10 cellular contexts compared by ENCODE assay signal in the genomic region with DNA sequence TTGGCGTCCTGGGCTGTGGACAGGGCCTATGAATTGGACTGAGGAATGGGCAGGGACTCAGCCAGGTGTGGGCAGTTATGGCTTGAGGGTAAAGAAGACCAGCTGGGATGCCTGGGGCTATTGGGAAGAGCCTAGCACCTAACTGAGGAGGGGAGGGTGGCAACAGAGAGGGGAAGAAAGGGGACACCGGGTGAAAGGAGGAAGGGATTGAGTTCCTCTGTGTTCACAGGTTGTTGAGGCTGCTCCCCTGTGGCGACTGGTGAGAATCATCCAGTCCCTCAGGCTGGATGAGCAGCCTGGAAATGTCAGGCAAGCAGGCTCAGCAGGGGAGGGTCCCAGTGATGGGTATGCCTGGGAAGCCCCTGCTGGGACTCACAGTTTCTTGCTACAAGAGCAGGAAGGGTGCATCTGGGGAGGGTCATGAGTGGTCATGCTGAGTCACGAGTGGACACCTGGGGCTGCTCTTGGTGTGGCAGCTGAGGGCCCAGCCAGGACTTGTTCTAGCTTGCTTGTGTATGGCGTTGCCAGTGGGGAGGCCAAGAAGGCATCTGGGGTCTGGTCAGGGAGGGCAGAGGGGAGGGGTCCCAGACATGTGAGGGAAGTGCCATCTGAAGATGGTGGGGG. TPM values are rescaled to one million over a fixed set of nuclear protein-coding genes. Genes with fewer than 3 reads are reported as not detected.
DNase-seq lines count a peak whose midpoint lies in the region; ATAC-seq and TF ChIP-seq lines count a peak whose summit lies in the region.
"Had no signal": no experiment of that assay in that cellular context is flagged by ENCODE, and none has a peak within 500 bp of the region (broad histone marks: within the 10 kb centered on the region; RNA-seq: fewer than 3 reads in every experiment).

No MANE protein-coding gene starts in this region.

- H3K36me3 Mint-ChIP-seq in MCF 10A (ENCODE audit: insufficient read depth, unreplicated experiment), result peaks cover 34% of the 10 kb centered on the region

- peak overlapping the region; percentile 54 for H3K27ac Mint-ChIP-seq in MCF 10A (ENCODE audit: low read depth, unreplicated experiment)

- peak overlapping the region in 1 of 3 donors; percentile 99 for H3K4me3 ChIP-seq in breast epithelium
- H3K4me3 ChIP-seq in RWPE2 (ENCODE audit: severe bottlenecking), result peak overlapping the region; percentile 14
- H3K4me3 ChIP-seq in fibroblast of pulmonary artery (replicated peaks; ENCODE audit: low read depth, low read length), result peak overlapping the region; percentile 32
- peak overlapping the region; percentile 75 to 92 for H3K4me3 ChIP-seq in tibial artery
- peak overlapping the region in 1 of 2 donors; percentile 11 for H3K4me3 ChIP-seq in ascending aorta

- TF ChIP-seq CTCF in MCF 10A (IDR thresholded peaks at IDR 0.05; ENCODE audit: unreplicated experiment) (no peak), breast epithelium (IDR thresholded peaks at IDR 0.05) (no peak), RWPE2 (IDR thresholded peaks at IDR 0.05; ENCODE audit: poor library complexity, severe bottlenecking) (no peak), fibroblast of pulmonary artery (IDR thresholded peaks at IDR 0.05; ENCODE audit: low read length, missing control alignments) (no peak), tibial artery (IDR thresholded peaks at IDR 0.05) (no peak), ascending aorta (IDR thresholded peaks at IDR 0.05) (no peak)

- ATAC-seq in RWPE2 (ENCODE audit: low read depth), result no peak
- no peak for ATAC-seq in HG02852 (IDR thresholded peaks at IDR 0.05; ENCODE audit: unreplicated experiment)
- ATAC-seq in HG03280 (IDR thresholded peaks at IDR 0.05; ENCODE audit: unreplicated experiment), result no peak

- no peaks in the 10 kb centered on the region for H3K9me3 Mint-ChIP-seq in MCF 10A (ENCODE audit: unreplicated experiment)

- peaks cover 2 to 6% of the 10 kb centered on the region in 2 donors for H3K4me1 ChIP-seq in breast epithelium
- no peaks in the 10 kb centered on the region for H3K4me1 ChIP-seq in RWPE2 (ENCODE audit: insufficient read depth, poor library complexity, severe bottlenecking)
- H3K4me1 ChIP-seq in tibial artery, result peaks cover 0 to 25% (median 16%) of the 10 kb centered on the region in 4 donors
- peaks cover 0 to 10% of the 10 kb centered on the region in 2 donors for H3K4me1 ChIP-seq in ascending aorta

- H3K27ac ChIP-seq in breast epithelium, result no peak overlapping the region
- H3K27ac ChIP-seq in RWPE2 (ENCODE audit: poor library complexity, severe bottlenecking), result peak overlapping the region; percentile 39
- no peak overlapping the region for H3K27ac ChIP-seq in tibial artery
- no peak overlapping the region for H3K27ac ChIP-seq in ascending aorta

- H3K27me3 ChIP-seq in breast epithelium (no peaks in the 10 kb centered on the region), RWPE2 (ENCODE audit: insufficient read depth, poor library complexity, severe bottlenecking) (no peaks in the 10 kb centered on the region), tibial artery (no peaks in the 10 kb centered on the region), ascending aorta (no peaks in the 10 kb centered on the region)

- H3K9me3 ChIP-seq in breast epithelium (no peaks in the 10 kb centered on the region), RWPE2 (ENCODE audit: severe bottlenecking) (no peaks in the 10 kb centered on the region), tibial artery (no peaks in the 10 kb centered on the region), ascending aorta (no peaks in the 10 kb centered on the region)

- BruUV-seq in MCF 10A (replicated peaks; lab: Mats Ljungman, UMichigan), result no TSS peak

- H3K4me3 Mint-ChIP-seq in MCF 10A (ENCODE audit: unreplicated experiment), result peak overlapping the region; percentile 82

- no peaks in the 10 kb centered on the region for H3K36me3 ChIP-seq in breast epithelium
- peaks cover 18% of the 10 kb centered on the region for H3K36me3 ChIP-seq in RWPE2 (ENCODE audit: low read depth)
- H3K36me3 ChIP-seq in tibial artery, result peaks cover 10 to 43% (median 35%) of the 10 kb centered on the region in 3 donors
- peaks cover 20 to 38% of the 10 kb centered on the region in 2 donors for H3K36me3 ChIP-seq in ascending aorta

- no peaks in the 10 kb centered on the region for H3K27me3 Mint-ChIP-seq in MCF 10A (ENCODE audit: insufficient read depth, unreplicated experiment)

- CTCF ChIA-PET in MCF 10A (lab: Yijun Ruan, JAX), result interaction anchor here (0.7 to 1.0 kb wide), 2 partner anchors 8 to 80 kb away, joined by 5 to 6 read pairs; no protein-coding TSS in a partner anchor

- no peak for TF ChIP-seq POLR2A in breast epithelium (IDR thresholded peaks at IDR 0.05)

- POLR2A ChIA-PET in MCF 10A (lab: Yijun Ruan, JAX), result interaction anchor here (0.8 to 1.2 kb wide), 2 partner anchors 8 to 285 kb away, joined by 3 read pairs; a partner anchor contains a TSS

- peaks cover 13% of the 10 kb centered on the region for H3K4me1 Mint-ChIP-seq in MCF 10A (ENCODE audit: insufficient read depth, unreplicated experiment)

- intact Hi-C loops in MCF 10A (cut with micrococcal nuclease), result loop anchor here (5.0 kb wide), 1 partner anchor 141 kb away; a partner anchor contains a TSS
- intact Hi-C loops in breast epithelium (cut with DNase I; ENCODE audit: low total_unique reads), result no loop called here
- intact Hi-C loops in tibial artery (cut with DNase I; ENCODE audit: low total_unique reads), result no loop called here
- intact Hi-C loops in ascending aorta (cut with DNase I), result no loop called here

- no peak for DNase-seq in MCF 10A (ENCODE audit: unreplicated experiment)
- DNase-seq in breast epithelium (ENCODE audit: low spot score in 2 of 2), result no peak
- no peak for DNase-seq in RWPE2 (ENCODE audit: low spot score)
- DNase-seq in fibroblast of pulmonary artery (ENCODE audit: low read depth), result no peak
- no peak for DNase-seq in tibial artery
- no peak for DNase-seq in ascending aorta (ENCODE audit: low spot score in 2 of 2)
- DNase-seq: NCI-H226 had no signal

RNA-seq across cellular contexts. Expression of a gene that starts 1.4 kb away (rescaled TPM):
- total RNA-seq in MCF 10A (2022), result 6.5 and 7.9 TPM in 2 replicates
- 10 to 100 TPM in 2 of 3 donors, 1 to 10 TPM in 1; 9.0 to 30.9 (median 24.3) TPM for total RNA-seq in breast epithelium
- 2.1 TPM for total RNA-seq in ascending aorta

RNA-seq across cellular contexts. Expression of a gene that starts 7.8 kb away (rescaled TPM):
- total RNA-seq in MCF 10A (2022), result 8.3 and 10.3 TPM in 2 replicates
- total RNA-seq in breast epithelium, result 10 to 100 TPM; 10.2 to 23.4 (median 20.0) TPM
- 42.7 TPM for total RNA-seq in ascending aorta

RNA-seq across cellular contexts. Expression of a gene that starts 16.9 kb away (rescaled TPM):
- total RNA-seq in MCF 10A (2022) (4.7 and 7.2 TPM in 2 replicates), breast epithelium (1 to 10 TPM; 6.1 to 9.1 (median 7.2) TPM), ascending aorta (2.2 TPM)

RNA-seq across cellular contexts. Expression of a gene that starts 28.4 kb away (rescaled TPM):
- total RNA-seq in MCF 10A (2022), result not detected in 2 replicates
- 10 to 100 TPM in 1 of 3 donors, 1 to 10 TPM in 2; 3.5 to 13.3 (median 6.2) TPM for total RNA-seq in breast epithelium
- total RNA-seq in ascending aorta, result 5.2 TPM
- total RNA-seq: G401 had no signal

RNA-seq across cellular contexts. Expression of a gene that starts 43.5 kb away (rescaled TPM):
- total RNA-seq in MCF 10A (2022) (14.7 and 22.5 TPM in 2 replicates), breast epithelium (10 to 100 TPM in 2 of 3 donors, 1 to 10 TPM in 1; 4.7 to 18.0 (median 10.7) TPM), ascending aorta (not detected)
